ENCODE assay signal across 10 cellular contexts in the genomic region with DNA sequence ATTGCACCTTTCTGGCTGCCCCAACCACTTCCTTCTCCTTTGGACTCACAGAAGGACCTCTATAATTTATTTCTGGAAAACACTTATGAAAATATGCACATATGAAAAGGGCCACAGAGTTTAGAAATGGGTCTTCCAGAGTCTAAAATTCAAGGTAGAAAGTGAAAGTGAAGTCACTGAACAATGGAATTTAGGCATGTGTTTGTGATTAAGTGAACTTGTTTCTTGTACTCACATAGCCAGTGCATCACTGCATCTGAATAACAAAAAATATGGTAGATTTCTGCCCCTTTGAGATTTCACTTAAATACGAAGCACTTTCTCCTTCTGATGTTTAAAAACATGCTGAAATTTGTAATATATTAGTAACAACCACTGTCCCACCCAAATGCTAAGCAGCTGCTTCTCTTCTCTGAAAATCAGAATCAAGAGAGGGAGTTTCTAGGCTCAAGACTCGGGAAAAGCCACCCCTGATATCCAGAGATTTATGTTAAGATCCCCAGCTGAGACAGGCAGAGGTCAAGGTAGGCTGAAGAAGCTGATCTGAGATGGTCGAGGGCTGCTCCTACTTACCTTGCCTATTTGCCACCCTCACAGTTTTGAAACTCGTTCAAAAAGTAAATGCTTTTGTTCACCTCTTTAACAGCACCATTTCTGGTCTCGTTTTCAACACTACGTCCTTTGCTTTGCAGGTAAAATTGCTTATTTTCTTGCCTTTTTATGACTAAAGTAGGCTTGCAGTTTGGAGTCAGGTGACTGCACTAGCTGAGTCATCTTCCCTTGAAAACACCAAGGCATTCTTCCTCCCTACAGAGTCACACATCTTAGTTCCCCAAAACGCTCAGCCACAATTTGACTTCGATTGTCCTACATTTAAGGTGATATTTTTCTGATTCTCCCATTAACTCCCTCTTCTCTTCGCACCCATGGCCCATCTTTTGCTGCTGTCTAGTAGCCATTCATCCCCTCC. TPM values are rescaled to one million over a fixed set of nuclear protein-coding genes. Genes with fewer than 3 reads are reported as not detected.
DNase-seq lines count a peak whose midpoint lies in the region; ATAC-seq, FAIRE-seq and TF ChIP-seq lines count a peak whose summit lies in the region.
"Had no signal": no experiment of that assay in that cellular context is flagged by ENCODE, and none has a peak within 500 bp of the region (broad histone marks: within the 10 kb centered on the region; RNA-seq: fewer than 3 reads in every experiment).

Gene XKR3, minus strand, starts transcription at position 694 of the 970 bp plus-strand sequence. CDS start 17,338 bp downstream, outside the sequence.

- TF ChIP-seq CTCF in MCF 10A (IDR thresholded peaks at IDR 0.05; ENCODE audit: unreplicated experiment) (no peak), mammary epithelial cell (conservative IDR thresholded peaks at IDR 0.05 in 1 of 2, IDR thresholded peaks at IDR 0.05 in 1 of 2; ENCODE audit: extremely low read depth in 1 of 2, insufficient read depth in 1 of 2, low read depth in 1 of 2, low read length in 2 of 2) (no peak)

- POLR2A ChIA-PET in MCF 10A (lab: Yijun Ruan, JAX), result interaction anchor here (0.6 to 2.4 kb wide), 3 partner anchors 9 to 13 kb away, joined by 3 to 8 read pairs (median 3); no protein-coding TSS in a partner anchor
- POLR2A ChIA-PET in activated naive CD8-positive, alpha-beta T cell treated with anti-CD3 and anti-CD28 coated beads, Interleukin-2, amount 10 ng/mL, durations not matched to agents 7 days and 5 days (lab: Charles Lee), result no interaction called here

- no peaks in the 10 kb centered on the region for H3K9me3 ChIP-seq in mammary epithelial cell (replicated peaks; ENCODE audit: insufficient read depth, low read length)

- CTCF ChIA-PET in MCF 10A (lab: Yijun Ruan, JAX) (interaction anchor here (0.7 to 1.1 kb wide), 3 partner anchors 10 to 684 kb away, joined by 4 to 5 read pairs (median 4); no protein-coding TSS in a partner anchor), mammary epithelial cell (lab: Charles Lee; ENCODE audit: low non-redundant PET) (no interaction called here)

- FAIRE-seq in RCC 7860 (lab: Jason Lieb, UNC), result no peak

- H4K20me1 ChIP-seq in mammary epithelial cell (ENCODE audit: insufficient read depth, low read length), result no peaks in the 10 kb centered on the region

- intact Hi-C loops in MCF 10A (cut with micrococcal nuclease), result no loop called here
- intact Hi-C loops in mammary epithelial cell (cut with micrococcal nuclease), result no loop called here

- no peak within 1 kb of the TSS for H3K27ac ChIP-seq in mammary epithelial cell (ENCODE audit: insufficient read depth, low read depth, low read length)

- H3K27me3 Mint-ChIP-seq in MCF 10A (ENCODE audit: insufficient read depth, unreplicated experiment), result no peaks in the 10 kb centered on the region
- H3K27me3 Mint-ChIP-seq in activated naive CD8-positive, alpha-beta T cell treated with anti-CD3 and anti-CD28 coated beads, Interleukin-2, amount 10 ng/mL, durations not matched to agents 7 days and 5 days, result no peaks in the 10 kb centered on the region
- H3K27me3 Mint-ChIP-seq in stimulated activated naive B cell treated with anti-CD40 and anti-IgM and Interleukin-4, amounts not matched to agents 10 μg/mL and 1 μg/mL and 100 μg/mL, for 72 hours, result no peaks in the 10 kb centered on the region

- peak; percentile 50 for DNase-seq in MCF 10A (ENCODE audit: unreplicated experiment)
- DNase-seq in mammary epithelial cell, result no peak
- DNase-seq in LoVo (ENCODE audit: low spot score), result peak; percentile 41
- DNase-seq in activated naive CD8-positive, alpha-beta T cell treated with anti-CD3 and anti-CD28 coated beads, Interleukin-2, amount 10 ng/mL, durations not matched to agents 7 days and 5 days, result no peak
- peak; percentile 34 for DNase-seq in stimulated activated naive B cell treated with anti-CD40 and anti-IgM and Interleukin-4, amounts not matched to agents 10 μg/mL and 1 μg/mL and 100 μg/mL, for 72 hours
- no peak for DNase-seq in RCC 7860 (ENCODE audit: low spot score)
- no peak for DNase-seq in ecto neural progenitor cell (ENCODE audit: low spot score)

- in situ Hi-C loops in mammary epithelial cell (cut with MboI; ENCODE audit: low sequenced_read_pairs in 2 of 2), result no loop called here

- H3K4me1 ChIP-seq in mammary epithelial cell (ENCODE audit: insufficient read depth, low read length), result no peaks in the 10 kb centered on the region

- no peak within 1 kb of the TSS for H3K4me3 ChIP-seq in mammary epithelial cell (replicated peaks in 1 of 3; ENCODE audit: insufficient read depth in 1 of 3, low read depth in 2 of 3, low read length in 3 of 3)
- H3K4me3 ChIP-seq: skin epidermis had no signal

- no peaks in the 10 kb centered on the region for H3K36me3 Mint-ChIP-seq in MCF 10A (ENCODE audit: insufficient read depth, unreplicated experiment)
- no peaks in the 10 kb centered on the region for H3K36me3 Mint-ChIP-seq in activated naive CD8-positive, alpha-beta T cell treated with anti-CD3 and anti-CD28 coated beads, Interleukin-2, amount 10 ng/mL, durations not matched to agents 7 days and 5 days
- peaks cover 0 to 5% of the 10 kb centered on the region in 2 donors for H3K36me3 Mint-ChIP-seq in stimulated activated naive B cell treated with anti-CD40 and anti-IgM and Interleukin-4, amounts not matched to agents 10 μg/mL and 1 μg/mL and 100 μg/mL, for 72 hours

- dilution Hi-C loops in mammary epithelial cell (cut with HindIII; ENCODE audit: low sequenced_read_pairs), result no loop called here

- H3K4me1 Mint-ChIP-seq in MCF 10A (ENCODE audit: insufficient read depth, unreplicated experiment), result peaks cover 10% of the 10 kb centered on the region
- peaks cover 22% of the 10 kb centered on the region for H3K4me1 Mint-ChIP-seq in activated naive CD8-positive, alpha-beta T cell treated with anti-CD3 and anti-CD28 coated beads, Interleukin-2, amount 10 ng/mL, durations not matched to agents 7 days and 5 days
- H3K4me1 Mint-ChIP-seq in stimulated activated naive B cell treated with anti-CD40 and anti-IgM and Interleukin-4, amounts not matched to agents 10 μg/mL and 1 μg/mL and 100 μg/mL, for 72 hours, result peaks cover 10 to 31% of the 10 kb centered on the region in 2 donors

- H3K36me3 ChIP-seq in mammary epithelial cell (ENCODE audit: insufficient read depth, low read length), result no peaks in the 10 kb centered on the region

- ATAC-seq in activated naive CD8-positive, alpha-beta T cell treated with anti-CD3 and anti-CD28 coated beads, Interleukin-2, amount 10 ng/mL, durations not matched to agents 7 days and 5 days (ENCODE audit: low read depth), result peak; percentile 52
- ATAC-seq in stimulated activated naive B cell treated with anti-CD40 and anti-IgM and Interleukin-4, amounts not matched to agents 10 μg/mL and 1 μg/mL and 100 μg/mL, for 72 hours (replicated peaks), result peak; percentile 96 to 97
- no peak for ATAC-seq in GM18873 (IDR thresholded peaks at IDR 0.05; ENCODE audit: low FRiP score, unreplicated experiment)

- H3K4me3 Mint-ChIP-seq in MCF 10A (ENCODE audit: unreplicated experiment), result peak within 1 kb of the TSS; percentile 65
- peak within 1 kb of the TSS; percentile 76 for H3K4me3 Mint-ChIP-seq in activated naive CD8-positive, alpha-beta T cell treated with anti-CD3 and anti-CD28 coated beads, Interleukin-2, amount 10 ng/mL, durations not matched to agents 7 days and 5 days
- H3K4me3 Mint-ChIP-seq in stimulated activated naive B cell treated with anti-CD40 and anti-IgM and Interleukin-4, amounts not matched to agents 10 μg/mL and 1 μg/mL and 100 μg/mL, for 72 hours, result peak within 1 kb of the TSS; percentile 76 to 79

- no peaks in the 10 kb centered on the region for H3K27me3 ChIP-seq in mammary epithelial cell (ENCODE audit: insufficient read depth, low read length)

- H3K9me3 Mint-ChIP-seq in MCF 10A (ENCODE audit: unreplicated experiment), result no peaks in the 10 kb centered on the region
- H3K9me3 Mint-ChIP-seq in activated naive CD8-positive, alpha-beta T cell treated with anti-CD3 and anti-CD28 coated beads, Interleukin-2, amount 10 ng/mL, durations not matched to agents 7 days and 5 days, result peaks cover 1% of the 10 kb centered on the region
- H3K9me3 Mint-ChIP-seq in stimulated activated naive B cell treated with anti-CD40 and anti-IgM and Interleukin-4, amounts not matched to agents 10 μg/mL and 1 μg/mL and 100 μg/mL, for 72 hours, result peaks cover 4 to 5% of the 10 kb centered on the region in 2 donors

- no TSS peak for BruUV-seq in MCF 10A (replicated peaks; lab: Mats Ljungman, UMichigan)
- BruUV-seq in mammary epithelial cell (replicated peaks; lab: Mats Ljungman, UMichigan), result no TSS peak

- H3K4me2 ChIP-seq in mammary epithelial cell (ENCODE audit: insufficient read depth, low read depth, low read length), result no peak within 1 kb of the TSS

- WGBS in mammary epithelial cell (ENCODE audit: low coverage, missing lambda C conversion rate), result 32% methylated on average over 9 of the region's 9 CpGs

- H3K27ac Mint-ChIP-seq in MCF 10A (ENCODE audit: low read depth, unreplicated experiment), result peak within 1 kb of the TSS; percentile 59
- peak within 1 kb of the TSS; percentile 87 for H3K27ac Mint-ChIP-seq in activated naive CD8-positive, alpha-beta T cell treated with anti-CD3 and anti-CD28 coated beads, Interleukin-2, amount 10 ng/mL, durations not matched to agents 7 days and 5 days
- H3K27ac Mint-ChIP-seq in stimulated activated naive B cell treated with anti-CD40 and anti-IgM and Interleukin-4, amounts not matched to agents 10 μg/mL and 1 μg/mL and 100 μg/mL, for 72 hours, result peak within 1 kb of the TSS; percentile 93

- H3K9ac ChIP-seq in mammary epithelial cell (ENCODE audit: insufficient read depth, low read length), result no peak within 1 kb of the TSS

- no peak within 1 kb of the TSS for H2AFZ ChIP-seq in mammary epithelial cell (ENCODE audit: low read depth, low read length)

- no peaks in the 10 kb centered on the region for H3K79me2 ChIP-seq in mammary epithelial cell (ENCODE audit: insufficient read depth, low read length)

RNA-seq across cellular contexts. Expression of gene XKR3, which starts in this region (rescaled TPM):
- total RNA-seq in MCF 10A (2022) (0.17 TPM in 1 of 2 replicates, not detected in the other), mammary epithelial cell (not detected)
- polyA plus RNA-seq in mammary epithelial cell, result not detected
- not detected for polyA minus RNA-seq in mammary epithelial cell
- not detected for total RNA-seq in activated naive CD8-positive, alpha-beta T cell treated with anti-CD3 and anti-CD28 coated beads, Interleukin-2, amount 10 ng/mL, durations not matched to agents 7 days and 5 days
- total RNA-seq: NCI-H460 had no signal

Comparison
In these comparisons a context has a peak if more than half of its experiments do, and no peak if none do; other contexts are left out.
1. Peak in DNase-seq in MCF 10A; RNA of the gene not detected or under 1 TPM.
2. Peak in ATAC-seq in activated naive CD8-positive, alpha-beta T cell treated with anti-CD3 and anti-CD28 coated beads, Interleukin-2, amount 10 ng/mL, durations not matched to agents 7 days and 5 days; RNA of the gene not detected or under 1 TPM.
3. DNase-seq: peak in LoVo (single experiment) and stimulated activated naive B cell treated with anti-CD40 and anti-IgM and Interleukin-4, amounts not matched to agents 10 μg/mL and 1 μg/mL and 100 μg/mL, for 72 hours (single experiment); none in mammary epithelial cell (single experiment), activated naive CD8-positive, alpha-beta T cell treated with anti-CD3 and anti-CD28 coated beads, Interleukin-2, amount 10 ng/mL, durations not matched to agents 7 days and 5 days (single experiment), RCC 7860 (single experiment) and ecto neural progenitor cell (single experiment).
4. Peak in every context shown above with its lines, with median percentiles within 50 percentile points of each other: H3K27ac Mint-ChIP-seq and H3K4me3 Mint-ChIP-seq.